10 cellular contexts compared by ENCODE assay signal in the genomic region with DNA sequence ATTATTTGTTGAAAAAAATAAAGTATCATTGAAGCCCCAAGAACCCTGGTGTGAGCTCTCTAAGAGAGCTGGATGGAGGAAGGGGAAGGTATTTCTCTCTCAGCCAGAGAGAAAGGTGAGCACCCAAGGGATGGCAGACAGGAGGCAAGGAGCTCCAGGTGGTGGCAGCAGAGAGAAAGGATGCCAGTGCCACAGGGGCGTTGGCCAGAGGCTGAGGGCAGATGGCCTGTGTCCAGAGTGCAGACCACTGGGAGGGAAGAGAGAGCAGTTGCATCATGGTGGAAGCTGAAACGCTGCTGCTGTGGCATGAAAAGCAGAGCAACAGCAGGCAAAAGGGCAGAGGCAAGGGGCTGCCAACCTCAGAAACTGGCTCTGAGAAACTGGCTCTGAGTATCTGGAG. TPM values are rescaled to one million over a fixed set of nuclear protein-coding genes. Genes with fewer than 3 reads are reported as not detected.
DNase-seq lines count a peak whose midpoint lies in the region; ATAC-seq, FAIRE-seq and TF ChIP-seq lines count a peak whose summit lies in the region.
"Had no signal": no experiment of that assay in that cellular context is flagged by ENCODE, and none has a peak within 500 bp of the region (broad histone marks: within the 10 kb centered on the region; RNA-seq: fewer than 3 reads in every experiment).

No MANE protein-coding gene starts in this region.

- H3K27ac ChIP-seq in small intestine (ENCODE audit: low read depth in 1 of 2, low read length in 1 of 2): no peak overlapping the region
- H3K27ac ChIP-seq: body of pancreas had no signal

- H3K36me3 ChIP-seq in small intestine (ENCODE audit: control insufficient read depth in 2 of 2, insufficient read depth in 2 of 2, low read length in 2 of 2): no peaks in the 10 kb centered on the region

- in situ Hi-C loops in G401 (cut with HindIII; ENCODE audit: low sequenced_read_pairs): no loop called here

- no peak for FAIRE-seq in small intestine (lab: Jason Lieb, UNC)

- H3K27me3 ChIP-seq in small intestine (ENCODE audit: control insufficient read depth in 2 of 2, insufficient read depth in 2 of 2, low read length in 2 of 2): no peaks in the 10 kb centered on the region
- H3K27me3 ChIP-seq: body of pancreas had no signal

- peaks cover 2 to 8% of the 10 kb centered on the region in 2 donors for H3K4me1 ChIP-seq in small intestine (ENCODE audit: control insufficient read depth in 2 of 2, insufficient read depth in 1 of 2, low read depth in 1 of 2, low read length in 1 of 2)
- H3K4me1 ChIP-seq: body of pancreas had no signal

- H3K4me3 ChIP-seq in epithelial cell of esophagus (ENCODE audit: low read length) (no peak overlapping the region), small intestine (ENCODE audit: low read depth in 1 of 2, low read length in 2 of 2) (no peak overlapping the region)
- H3K4me3 ChIP-seq: body of pancreas had no signal

- WGBS in small intestine, 3 donors: 7 to 47% (median 28%) methylated on average over 2 of the region's 2 CpGs

- ATAC-seq in HG02678 (IDR thresholded peaks at IDR 0.05; ENCODE audit: unreplicated experiment) (no peak), GM21447 (IDR thresholded peaks at IDR 0.05; ENCODE audit: unreplicated experiment) (no peak)
- ATAC-seq: body of pancreas had no signal

- DNase-seq in activated CD4-positive, alpha-beta T cell treated with anti-CD3 and anti-CD28 coated beads for 48 hours: peak; percentile 11
- DNase-seq in activated CD4-positive, alpha-beta T cell treated with anti-CD3 and anti-CD28 coated beads for 1 hour: no peak
- DNase-seq in NCI-H1417 (lab: John Stamatoyannopoulos, UW) (peak; percentile 16 to 67 (median 45)), epithelial cell of esophagus (ENCODE audit: low read depth) (peak; percentile 32), small intestine (peak; percentile 80), G401 (ENCODE audit: low spot score) (no peak)
- DNase-seq: NCI-H1694 treated with DMSO at 0.1 percent for 48 hours had no signal

- H3K9me3 ChIP-seq in small intestine (ENCODE audit: control insufficient read depth, low read depth): no peaks in the 10 kb centered on the region
- H3K9me3 ChIP-seq: body of pancreas had no signal

- peak; percentile 55 for TF ChIP-seq CTCF in epithelial cell of esophagus (IDR thresholded peaks at IDR 0.05; ENCODE audit: insufficient read depth, low read depth, low read length, missing control alignments)

RNA-seq across cellular contexts. Expression of gene SPON1, which starts 8.5 kb away (rescaled TPM):
- 10 to 100 TPM; 11.4 to 30.3 (median 14.1) TPM for polyA plus RNA-seq in small intestine
- not detected in 2 replicates for total RNA-seq in G401 (2014; rRNA removed; shearing (Covaris generic))

Comparison
In these comparisons a context has a peak if more than half of its experiments do, and no peak if none do; other contexts are left out.
1. DNase-seq: peak in activated CD4-positive, alpha-beta T cell treated with anti-CD3 and anti-CD28 coated beads for 48 hours (single experiment), NCI-H1417 (3 of 3), epithelial cell of esophagus (single experiment) and small intestine (single experiment); none in activated CD4-positive, alpha-beta T cell treated with anti-CD3 and anti-CD28 coated beads for 1 hour (single experiment) and G401 (single experiment).